In genomic region chr19:48616491-48617056, GRCh38 we compare ENCODE assay signal across 11 cellular contexts. TPM values are rescaled to one million over a fixed set of nuclear protein-coding genes. Genes with fewer than 3 reads are reported as not detected.
DNase-seq lines count a peak whose midpoint lies in the region; ATAC-seq, FAIRE-seq and TF ChIP-seq lines count a peak whose summit lies in the region.
"Had no signal": no experiment of that assay in that cellular context is flagged by ENCODE, and none has a peak within 500 bp of the region (broad histone marks: within the 10 kb centered on the region; RNA-seq: fewer than 3 reads in every experiment).

No MANE protein-coding gene starts in this region.

- H3K14ac ChIP-seq in H1 (ENCODE audit: insufficient read length) (no peak overlapping the region), neuronal stem cell (ENCODE audit: low read length) (no peak overlapping the region)

- CTCF ChIA-PET in Calu3 (lab: Charles Lee), result interaction anchor here (0.6 to 1.5 kb wide), 2 partner anchors 8 to 23 kb away, joined by 4 read pairs; no protein-coding TSS in a partner anchor
- CTCF ChIA-PET in PC-3 (lab: Charles Lee), result no interaction called here
- CTCF ChIA-PET in H1 (lab: Charles Lee; ENCODE audit: partially characterized antibody), result interaction anchor here (0.8 to 7.2 kb wide), 6 partner anchors 8 to 254 kb away, joined by 3 to 37 read pairs (median 6); partner anchors contain the start of gene SPACA4

- H3K9ac ChIP-seq in PC-3 (ENCODE audit: low read length) (no peak overlapping the region; the same call in 1 of the 2 replicates), H1 (replicated peaks in 1 of 4; ENCODE audit: extremely low read depth in 1 of 4, low read depth in 3 of 4, low read length in 3 of 4) (peak overlapping the region in 2 of 4 experiments; percentile 13 to 24; a peak in 3 of 7 replicates), neuronal stem cell (ENCODE audit: low read depth, low read length, poor library complexity) (no peak overlapping the region)

- H2BK20ac ChIP-seq in H1 (ENCODE audit: low read length), result no peak overlapping the region

- BruUV-seq in Calu3 (replicated peaks; lab: Mats Ljungman, UMichigan) (no TSS peak), PC-3 (replicated peaks; lab: Mats Ljungman, UMichigan) (no TSS peak)

- H3K4me3 ChIP-seq in PC-3 (ENCODE audit: low read length) (peak overlapping the region; percentile 100), H1 (ENCODE audit: extremely low read depth in 1 of 4, insufficient read depth in 2 of 4, low read depth in 3 of 4, low read length in 4 of 4) (peak overlapping the region in 3 of 4 experiments; percentile 93 to 97 (median 94); a peak in 3 of 8 replicates), neuronal stem cell (ENCODE audit: low read length in 2 of 2) (peak overlapping the region in 1 of 2 donors; percentile 27)

- no peak for TF ChIP-seq EP300 in H1 (IDR thresholded peaks at IDR 0.05; ENCODE audit: borderline replicate concordance in 1 of 2, low read depth in 2 of 2, low read length in 2 of 2)

- H4K91ac ChIP-seq in H1 (replicated peaks; ENCODE audit: insufficient read length, low read length) (no peak overlapping the region), neuronal stem cell (ENCODE audit: low read depth, low read length, poor library complexity) (no peak overlapping the region)

- no peak overlapping the region for H3K4ac ChIP-seq in H1 (replicated peaks; ENCODE audit: insufficient read length, low read depth, low read length)
- H3K4ac ChIP-seq in neuronal stem cell (ENCODE audit: low read length), result no peak overlapping the region

- H3K18ac ChIP-seq in H1 (ENCODE audit: extremely low read depth, low read length), result no peak overlapping the region
- H3K18ac ChIP-seq in neuronal stem cell (ENCODE audit: low read length), result no peak overlapping the region

- H3K23me2 ChIP-seq in H1 (ENCODE audit: low read depth, low read length), result peaks cover 4% of the 10 kb centered on the region; the same call in 1 of the 2 replicates

- H2AK5ac ChIP-seq in H1 (ENCODE audit: low read depth, low read length) (no peak overlapping the region), neuronal stem cell (ENCODE audit: low read depth, low read length) (no peak overlapping the region)

- peaks cover 32% of the 10 kb centered on the region for H4K20me1 ChIP-seq in PC-3 (ENCODE audit: low read length)
- peaks cover 25 to 39% of the 10 kb centered on the region in 2 experiments for H4K20me1 ChIP-seq in H1 (replicated peaks in 1 of 2; ENCODE audit: control insufficient read depth in 1 of 2, insufficient read depth in 2 of 2, low read length in 2 of 2)

- peaks cover 69% of the 10 kb centered on the region for H3K36me3 Mint-ChIP-seq in Calu3 (ENCODE audit: insufficient read depth, unreplicated experiment)

- H2BK5ac ChIP-seq in H1 (ENCODE audit: low read depth, low read length), result 0 out of 2 replicates have a peak overlapping the region, but pooled peaks have one; percentile 3
- peak overlapping the region; percentile 84 for H2BK5ac ChIP-seq in neuronal stem cell (ENCODE audit: low read length)

- H3K79me2 ChIP-seq in PC-3 (ENCODE audit: low read length) (peaks cover 42% of the 10 kb centered on the region), H1 (ENCODE audit: control insufficient read depth in 1 of 2, insufficient read depth in 2 of 2, low read length in 2 of 2) (peaks cover 20 to 31% of the 10 kb centered on the region in 2 experiments)

- peaks cover 27% of the 10 kb centered on the region for H3K4me1 ChIP-seq in PC-3 (ENCODE audit: insufficient read depth, low read length)
- peaks cover 3 to 45% (median 36%) of the 10 kb centered on the region in 4 experiments for H3K4me1 ChIP-seq in H1 (replicated peaks in 1 of 4; ENCODE audit: control insufficient read depth in 3 of 4, insufficient read depth in 4 of 4, low read length in 3 of 4)
- peaks cover 8 to 27% of the 10 kb centered on the region in 2 donors for H3K4me1 ChIP-seq in neuronal stem cell (ENCODE audit: control insufficient read depth in 2 of 2, insufficient read depth in 1 of 2, low read depth in 1 of 2, low read length in 2 of 2)

- H3K4me3 Mint-ChIP-seq in Calu3 (ENCODE audit: low read depth, unreplicated experiment), result peak overlapping the region; percentile 94

- no peak overlapping the region for H2BK120ac ChIP-seq in H1 (replicated peaks; ENCODE audit: low read depth, low read length)
- no peak overlapping the region for H2BK120ac ChIP-seq in neuronal stem cell (ENCODE audit: low read depth, low read length)

- H3K9me3 ChIP-seq in PC-3 (ENCODE audit: low read length) (no peaks in the 10 kb centered on the region), H1 (ENCODE audit: insufficient read depth in 2 of 2, low read depth in 1 of 2, low read length in 1 of 2) (no peaks in the 10 kb centered on the region), neuronal stem cell (replicated peaks in 1 of 2; ENCODE audit: control insufficient read depth in 2 of 2, insufficient read depth in 1 of 2, low read depth in 1 of 2, low read length in 2 of 2) (no peaks in the 10 kb centered on the region)

- no peaks in the 10 kb centered on the region for H3K9me3 Mint-ChIP-seq in Calu3 (ENCODE audit: low read depth, unreplicated experiment)

- H2AFZ ChIP-seq in PC-3 (ENCODE audit: low read length) (no peak overlapping the region), H1 (ENCODE audit: low read length) (no peak overlapping the region), neuronal stem cell (ENCODE audit: low read length) (no peak overlapping the region)

- H3K27me3 ChIP-seq in PC-3 (ENCODE audit: low read length), result no peaks in the 10 kb centered on the region
- no peaks in the 10 kb centered on the region for H3K27me3 ChIP-seq in H1 (replicated peaks in 1 of 4; ENCODE audit: control insufficient read depth in 3 of 4, extremely low read depth in 1 of 4, insufficient read depth in 3 of 4, low read length in 3 of 4)
- H3K27me3 ChIP-seq in neuronal stem cell (ENCODE audit: control insufficient read depth in 3 of 3, insufficient read depth in 3 of 3, low read depth in 1 of 3, low read length in 3 of 3), result no peaks in the 10 kb centered on the region

- intact Hi-C loops in Calu3 (cut with micrococcal nuclease; ENCODE audit: unreplicated experiment) (no loop called here), PC-3 (cut with micrococcal nuclease) (no loop called here)

- H3K4me1 Mint-ChIP-seq in Calu3 (ENCODE audit: low read depth, unreplicated experiment), result peaks cover 54% of the 10 kb centered on the region

- TF ChIP-seq CTCF in Calu3 (IDR thresholded peaks at IDR 0.05; ENCODE audit: unreplicated experiment) (no peak), PC-3 (conservative IDR thresholded peaks at IDR 0.05; ENCODE audit: low read depth, low read length) (no peak), H1 (IDR thresholded peaks at IDR 0.05; ENCODE audit: control extremely low read depth in 1 of 3, insufficient read depth in 1 of 3, low read depth in 1 of 3, low read length in 3 of 3) (no peak)

- ATAC-seq in PC-3 (no peak), HG03159 (IDR thresholded peaks at IDR 0.05; ENCODE audit: unreplicated experiment) (no peak), GM18519 (IDR thresholded peaks at IDR 0.05; ENCODE audit: low FRiP score, unreplicated experiment) (no peak)

- TF ChIP-seq POLR2A in H1 (IDR thresholded peaks at IDR 0.05; ENCODE audit: control extremely low read depth in 1 of 2, low read depth in 2 of 2, low read length in 2 of 2), result 0 out of 3 replicates have a peak, but pooled peaks of 1 of the 2 experiments have one; percentile 31

- H2BK12ac ChIP-seq in H1 (ENCODE audit: low read depth, low read length) (no peak overlapping the region), neuronal stem cell (ENCODE audit: low read length) (no peak overlapping the region)

- peak overlapping the region; percentile 100 for H3K27ac Mint-ChIP-seq in Calu3 (ENCODE audit: unreplicated experiment)

- H3K23ac ChIP-seq in H1 (ENCODE audit: insufficient read length) (no peak overlapping the region), neuronal stem cell (ENCODE audit: low read depth, low read length, poor library complexity) (no peak overlapping the region)

- no peak for TF ChIP-seq RAD21 in H1 (IDR thresholded peaks at IDR 0.05 in 1 of 2, conservative IDR thresholded peaks at IDR 0.05 in 1 of 2; ENCODE audit: low read depth in 2 of 2, low read length in 2 of 2)

- H3K79me1 ChIP-seq in H1 (ENCODE audit: low read depth, low read length) (peaks cover 4% of the 10 kb centered on the region; the same call in 1 of the 2 replicates), neuronal stem cell (ENCODE audit: low read depth, low read length) (peaks cover 12% of the 10 kb centered on the region)

- H3K4me2 ChIP-seq in PC-3 (ENCODE audit: low read length), result peak overlapping the region; percentile 98
- H3K4me2 ChIP-seq in H1 (ENCODE audit: insufficient read depth in 1 of 2, low read depth in 2 of 2, low read length in 2 of 2), result peak overlapping the region; percentile 64 to 84; a peak in 3 of 4 replicates
- no peak overlapping the region for H3K4me2 ChIP-seq in neuronal stem cell (ENCODE audit: insufficient read depth, low read length, poor library complexity, severe bottlenecking)

- 90% methylated on average over 12 of the region's 12 CpGs; no CpG with 5 or more reads in 1 of the 2 experiments for WGBS in H1 (ENCODE audit: extremely low coverage in 1 of 2, insufficient coverage in 1 of 2, insufficient read length in 1 of 2, insufficient replicate concordance in 2 of 2, low coverage in 1 of 2, low lambda C conversion rate in 2 of 2, missing lambda C conversion rate in 1 of 2), 2 experiments
- WGBS in neuronal stem cell (ENCODE audit: extremely low coverage in 2 of 2, insufficient read length in 2 of 2, insufficient replicate concordance in 1 of 2), 2 donors, result no CpG with 5 or more reads among the region's 12 CpGs

- H4K8ac ChIP-seq in H1 (ENCODE audit: extremely low read depth, insufficient read depth, low read length), result no peak overlapping the region; the same call in 1 of the 2 replicates
- H4K8ac ChIP-seq in neuronal stem cell (ENCODE audit: low read depth, low read length), result no peak overlapping the region

- H3F3A ChIP-seq in PC-3 (ENCODE audit: low read length, unreplicated experiment), result no peaks in the 10 kb centered on the region

- no peak overlapping the region for H3K56ac ChIP-seq in H1 (replicated peaks; ENCODE audit: insufficient read length, low read depth, low read length)

- H3K9me2 ChIP-seq in PC-3 (replicated peaks; ENCODE audit: low read length), result no peaks in the 10 kb centered on the region

- no peak overlapping the region for H4K5ac ChIP-seq in H1 (ENCODE audit: insufficient read length, low read depth, low read length)

- H2BK15ac ChIP-seq in H1 (ENCODE audit: low read length) (no peak overlapping the region), neuronal stem cell (ENCODE audit: low read length) (no peak overlapping the region)

- DNase-seq in Calu3, result no peak
- DNase-seq in PC-3, result no peak
- DNase-seq in H1 (ENCODE audit: low read depth in 1 of 2, low spot score in 2 of 2), result no peak
- DNase-seq in neuronal stem cell (ENCODE audit: low spot score), result no peak
- no peak for DNase-seq in NCI-H82 treated with DMSO at 0.1 percent for 48 hours (lab: John Stamatoyannopoulos, UW; ENCODE audit: unreplicated experiment)
- no peak for DNase-seq in stimulated activated CD4-positive, alpha-beta T cell treated with anti-CD3 and anti-CD28 coated beads, Interleukin-12 subunit alpha, Interleukin-12 subunit beta, amount 100 ng/mL, for 4 hours
- DNase-seq: MV-4-11 had no signal

- H3K36me3 ChIP-seq in PC-3 (ENCODE audit: low read depth, low read length) (peaks cover 35% of the 10 kb centered on the region), H1 (ENCODE audit: control insufficient read depth in 2 of 4, insufficient read depth in 4 of 4, low read length in 3 of 4) (peaks cover 17 to 32% (median 21%) of the 10 kb centered on the region in 4 experiments), neuronal stem cell (replicated peaks in 1 of 2; ENCODE audit: control insufficient read depth in 2 of 2, insufficient read depth in 2 of 2, low read length in 2 of 2) (peaks cover 27 to 34% of the 10 kb centered on the region in 2 donors)

- POLR2A ChIA-PET in PC-3 (lab: Charles Lee; ENCODE audit: unreplicated experiment), result interaction anchor here (0.6 kb wide), 1 partner anchor 1764 kb away, joined by 4 read pairs; no protein-coding TSS in a partner anchor
- POLR2A ChIA-PET in H1 (lab: Charles Lee; ENCODE audit: partially characterized antibody), result interaction anchor here (0.6 to 30.9 kb wide), 23 partner anchors 4 to 228 kb away, joined by 3 to 788 read pairs (median 4); partner anchors contain the start of genes CA11, DBP, FAM83E and FUT2

- H3K27me3 Mint-ChIP-seq in Calu3 (ENCODE audit: unreplicated experiment), result no peaks in the 10 kb centered on the region

- FAIRE-seq in H1 (lab: Jason Lieb, UNC), result no peak

- H3K27ac ChIP-seq in PC-3 (ENCODE audit: low read length) (no peak overlapping the region), H1 (ENCODE audit: low read depth, low read length) (0 out of 2 replicates have a peak overlapping the region, but pooled peaks have one; percentile 80), neuronal stem cell (replicated peaks; ENCODE audit: low read length) (no peak overlapping the region)

RNA-seq across cellular contexts. Expression of gene FAM83E, which starts 1.7 kb away (rescaled TPM):
- total RNA-seq in Calu3 (2022) (8.2 and 13.3 TPM in 2 replicates), PC-3 (2014; rRNA removed) (4.6 and 4.7 TPM in 2 replicates)
- 5.3 and 6.5 TPM in 2 replicates for total RNA-seq in H1 (2021; fragmentation: NEBNext Ultra II Directional; extraction: Animal tissue kit (Norgen Biotek cat#: 25700))
- polyA plus RNA-seq in H1 (2011; rRNA removed), result 1.8 and 2.5 TPM in 2 replicates
- polyA plus RNA-seq in H1 (2011; cell fraction: cytosol; rRNA removed), result 3.0 TPM
- 5.5 TPM for polyA plus RNA-seq in H1 (2011; cell fraction: nucleus; rRNA removed)
- polyA plus RNA-seq in H1 (2012, experiment 1 of 2), result 3.1 to 4.6 TPM (median 3.9 TPM) in 4 replicates
- 1.4 TPM for polyA plus RNA-seq in H1 (2012, experiment 2 of 2)
- polyA plus RNA-seq in H1 (2013, experiment 1 of 2), result 3.6 TPM
- polyA plus RNA-seq in H1 (2013, experiment 2 of 2), result 2.4 TPM
- polyA minus RNA-seq in H1 (2011; rRNA and poly(A)+ RNA removed), result 1.1 TPM in 2 replicates
- polyA minus RNA-seq in H1 (2011; cell fraction: cytosol; rRNA and poly(A)+ RNA removed), result 2.1 TPM
- polyA minus RNA-seq in H1 (2011; cell fraction: nucleus; rRNA and poly(A)+ RNA removed), result 2.4 TPM
- polyA plus RNA-seq in neuronal stem cell (2013, experiment 1 of 2), result 0.08 TPM
- 0.15 TPM for polyA plus RNA-seq in neuronal stem cell (2013, experiment 2 of 2)

RNA-seq across cellular contexts. Expression of gene RPL18, which starts 2.4 kb away (rescaled TPM):
- total RNA-seq in Calu3 (2022) (1,224 and 1,339 TPM in 2 replicates), PC-3 (2014; rRNA removed) (1,237 and 1,503 TPM in 2 replicates)
- total RNA-seq in H1 (2021; fragmentation: NEBNext Ultra II Directional; extraction: Animal tissue kit (Norgen Biotek cat#: 25700)), result 1,669 and 1,693 TPM in 2 replicates
- polyA plus RNA-seq in H1 (2011; rRNA removed), result 2,789 and 3,426 TPM in 2 replicates
- polyA plus RNA-seq in H1 (2011; cell fraction: cytosol; rRNA removed), result 2,747 TPM
- polyA plus RNA-seq in H1 (2011; cell fraction: nucleus; rRNA removed), result 1,998 TPM
- polyA plus RNA-seq in H1 (2012, experiment 1 of 2), result 1,368 to 3,492 TPM (median 2,780 TPM) in 4 replicates
- 5,563 TPM for polyA plus RNA-seq in H1 (2012, experiment 2 of 2)
- 2,312 TPM for polyA plus RNA-seq in H1 (2013, experiment 1 of 2)
- polyA plus RNA-seq in H1 (2013, experiment 2 of 2), result 2,245 TPM
- polyA minus RNA-seq in H1 (2011; rRNA and poly(A)+ RNA removed), result 621 and 624 TPM in 2 replicates
- 738 TPM for polyA minus RNA-seq in H1 (2011; cell fraction: cytosol; rRNA and poly(A)+ RNA removed)
- 950 TPM for polyA minus RNA-seq in H1 (2011; cell fraction: nucleus; rRNA and poly(A)+ RNA removed)
- 2,801 TPM for polyA plus RNA-seq in neuronal stem cell (2013, experiment 1 of 2)
- 2,729 TPM for polyA plus RNA-seq in neuronal stem cell (2013, experiment 2 of 2)

RNA-seq across cellular contexts. Expression of gene SPHK2, which starts 2.7 kb away (rescaled TPM):
- 20.5 and 24.2 TPM in 2 replicates for total RNA-seq in Calu3 (2022)
- 8.5 and 8.6 TPM in 2 replicates for total RNA-seq in PC-3 (2014; rRNA removed)
- 60.9 and 61.6 TPM in 2 replicates for total RNA-seq in H1 (2021; fragmentation: NEBNext Ultra II Directional; extraction: Animal tissue kit (Norgen Biotek cat#: 25700))
- 43.9 and 81.8 TPM in 2 replicates for polyA plus RNA-seq in H1 (2011; rRNA removed)
- polyA plus RNA-seq in H1 (2011; cell fraction: cytosol; rRNA removed), result 48.1 TPM
- 85.3 TPM for polyA plus RNA-seq in H1 (2011; cell fraction: nucleus; rRNA removed)
- polyA plus RNA-seq in H1 (2012, experiment 1 of 2), result 43.7 to 47.8 TPM (median 45.2 TPM) in 4 replicates
- 41.5 TPM for polyA plus RNA-seq in H1 (2012, experiment 2 of 2)
- 28.9 TPM for polyA plus RNA-seq in H1 (2013, experiment 1 of 2)
- polyA plus RNA-seq in H1 (2013, experiment 2 of 2), result 25.8 TPM
- 21.2 and 25.9 TPM in 2 replicates for polyA minus RNA-seq in H1 (2011; rRNA and poly(A)+ RNA removed)
- polyA minus RNA-seq in H1 (2011; cell fraction: cytosol; rRNA and poly(A)+ RNA removed), result 37.9 TPM
- polyA minus RNA-seq in H1 (2011; cell fraction: nucleus; rRNA and poly(A)+ RNA removed), result 55.2 TPM
- 25.6 TPM for polyA plus RNA-seq in neuronal stem cell (2013, experiment 1 of 2)
- polyA plus RNA-seq in neuronal stem cell (2013, experiment 2 of 2), result 23.7 TPM

RNA-seq across cellular contexts. Expression of gene SPACA4, which starts 10.0 kb away (rescaled TPM):
- total RNA-seq in Calu3 (2022) (not detected in 2 replicates), PC-3 (2014; rRNA removed) (not detected in 2 replicates)
- total RNA-seq in H1 (2021; fragmentation: NEBNext Ultra II Directional; extraction: Animal tissue kit (Norgen Biotek cat#: 25700)), result not detected in 2 replicates
- polyA plus RNA-seq in H1 (2011; rRNA removed), result not detected in 2 replicates
- polyA plus RNA-seq in H1 (2011; cell fraction: cytosol; rRNA removed), result not detected
- not detected for polyA plus RNA-seq in H1 (2011; cell fraction: nucleus; rRNA removed)
- polyA plus RNA-seq in H1 (2012, experiment 1 of 2), result 0.27 to 1.1 TPM (median 0.53 TPM) in 4 replicates
- polyA plus RNA-seq in H1 (2012, experiment 2 of 2), result 1.5 TPM
- polyA plus RNA-seq in H1 (2013, experiment 1 of 2), result not detected
- polyA plus RNA-seq in H1 (2013, experiment 2 of 2), result not detected
- polyA minus RNA-seq in H1 (2011; rRNA and poly(A)+ RNA removed), result not detected in 2 replicates
- polyA minus RNA-seq in H1 (2011; cell fraction: cytosol; rRNA and poly(A)+ RNA removed), result not detected
- polyA minus RNA-seq in H1 (2011; cell fraction: nucleus; rRNA and poly(A)+ RNA removed), result not detected
- not detected for polyA plus RNA-seq in neuronal stem cell (2013, experiment 1 of 2)
- not detected for polyA plus RNA-seq in neuronal stem cell (2013, experiment 2 of 2)
- total RNA-seq: kidney epithelial cell, SK-MEL-5 had no signal

RNA-seq across cellular contexts. Expression of gene DBP, which starts 20.6 kb away (rescaled TPM):
- total RNA-seq in Calu3 (2022), result 4.3 and 4.9 TPM in 2 replicates
- total RNA-seq in PC-3 (2014; rRNA removed), result 9.0 and 12.2 TPM in 2 replicates
- total RNA-seq in H1 (2021; fragmentation: NEBNext Ultra II Directional; extraction: Animal tissue kit (Norgen Biotek cat#: 25700)), result 8.3 and 9.9 TPM in 2 replicates
- 7.5 and 8.2 TPM in 2 replicates for polyA plus RNA-seq in H1 (2011; rRNA removed)
- 4.7 TPM for polyA plus RNA-seq in H1 (2011; cell fraction: cytosol; rRNA removed)
- 7.8 TPM for polyA plus RNA-seq in H1 (2011; cell fraction: nucleus; rRNA removed)
- polyA plus RNA-seq in H1 (2012, experiment 1 of 2), result 6.7 to 12.3 TPM (median 10.9 TPM) in 4 replicates
- 12.0 TPM for polyA plus RNA-seq in H1 (2012, experiment 2 of 2)
- polyA plus RNA-seq in H1 (2013, experiment 1 of 2), result 4.4 TPM
- 5.6 TPM for polyA plus RNA-seq in H1 (2013, experiment 2 of 2)
- polyA minus RNA-seq in H1 (2011; rRNA and poly(A)+ RNA removed), result 3.9 and 5.5 TPM in 2 replicates
- 9.2 TPM for polyA minus RNA-seq in H1 (2011; cell fraction: cytosol; rRNA and poly(A)+ RNA removed)
- polyA minus RNA-seq in H1 (2011; cell fraction: nucleus; rRNA and poly(A)+ RNA removed), result 9.2 TPM
- polyA plus RNA-seq in neuronal stem cell (2013, experiment 1 of 2), result 17.9 TPM
- polyA plus RNA-seq in neuronal stem cell (2013, experiment 2 of 2), result 16.7 TPM
